In genomic region chr9:113369583-113370140, GRCh38 we compare ENCODE assay signal across 25 cellular contexts. TPM values are rescaled to one million over a fixed set of nuclear protein-coding genes. Genes with fewer than 3 reads are reported as not detected.
"Had no signal": no experiment of that assay in that cellular context is flagged by ENCODE, and none has a peak within 500 bp of the region (broad histone marks: within the 10 kb centered on the region; RNA-seq: fewer than 3 reads in every experiment).

No MANE protein-coding gene starts in this region.

- H3K4me1 ChIP-seq: foreskin keratinocyte had no signal

- H3K4me1 Mint-ChIP-seq: brain, neural crest cell had no signal

- H3K36me3 Mint-ChIP-seq: mesothelial cell of epicardium, naive B cell had no signal

- H3K27ac Mint-ChIP-seq: activated CD8-positive, alpha-beta T cell treated with anti-CD3 and anti-CD28 coated beads for 36 hours; activated naive CD8-positive, alpha-beta T cell treated with anti-CD3 and anti-CD28 coated beads, Interleukin-2, amount 10 ng/mL, durations not matched to agents 7 days and 5 days; activated T-helper 17 cell treated with anti-CD3 and anti-CD28 coated beads, Interleukin-2, amount 50 U/mL, for 72 hours; brain; mesothelial cell of epicardium; naive B cell had no signal

- H3K4me3 Mint-ChIP-seq: activated CD8-positive, alpha-beta T cell treated with anti-CD3 and anti-CD28 coated beads for 36 hours; activated naive CD8-positive, alpha-beta T cell treated with anti-CD3 and anti-CD28 coated beads, Interleukin-2, amount 10 ng/mL, durations not matched to agents 7 days and 5 days; activated T-helper 17 cell treated with anti-CD3 and anti-CD28 coated beads, Interleukin-2, amount 50 U/mL, for 72 hours; brain; mesothelial cell of epicardium; naive B cell; neural crest cell had no signal

- ATAC-seq: activated CD8-positive, alpha-beta T cell treated with anti-CD3 and anti-CD28 coated beads for 36 hours; activated T-helper 17 cell treated with anti-CD3 and anti-CD28 coated beads, Interleukin-2, amount 50 U/mL, for 72 hours; foreskin keratinocyte had no signal

- H3K4me3 ChIP-seq: colonic mucosa, lung, tibial artery had no signal

- H3K9me3 Mint-ChIP-seq: activated CD8-positive, alpha-beta T cell treated with anti-CD3 and anti-CD28 coated beads for 36 hours; activated naive CD8-positive, alpha-beta T cell treated with anti-CD3 and anti-CD28 coated beads, Interleukin-2, amount 10 ng/mL, durations not matched to agents 7 days and 5 days; activated T-helper 17 cell treated with anti-CD3 and anti-CD28 coated beads, Interleukin-2, amount 50 U/mL, for 72 hours; brain; mesothelial cell of epicardium; naive B cell; neural crest cell had no signal

- DNase-seq: activated CD4-positive, alpha-beta T cell treated with anti-CD3 and anti-CD28 coated beads for 48 hours; activated CD4-positive, CD25-positive, alpha-beta regulatory T cell; activated CD8-positive, alpha-beta T cell treated with anti-CD3 and anti-CD28 coated beads for 36 hours; activated naive CD4-positive, alpha-beta T cell treated with Interleukin-2 at 50 U/mL for 16 hours; activated naive CD8-positive, alpha-beta T cell treated with anti-CD3 and anti-CD28 coated beads, Interleukin-2, amount 10 ng/mL, durations not matched to agents 7 days and 5 days; activated T-cell treated with anti-CD3 and anti-CD28 coated beads, Interleukin-2, amount 50 U/mL, for 1 hour; central memory CD4-positive, alpha-beta T cell; colonic mucosa; foreskin keratinocyte; head of caudate nucleus; kidney; naive B cell; stimulated activated CD4-positive, alpha-beta T cell treated with anti-CD3 and anti-CD28 coated beads, Interleukin-12 subunit alpha, Interleukin-12 subunit beta, amount 100 ng/mL, for 4 hours; stimulated activated CD4-positive, alpha-beta T cell treated with anti-CD3 and anti-CD28 coated beads, Interleukin-1b, Interleukin-23, amount 100 ng/mL, for 48 hours; stimulated activated naive CD4-positive, alpha-beta T cell treated with Interleukin-2 at 50 U/mL for 16 hours; T-helper 1 cell; T-helper 9 cell; tibial artery had no signal

- H3K27me3 Mint-ChIP-seq: activated CD8-positive, alpha-beta T cell treated with anti-CD3 and anti-CD28 coated beads for 36 hours; activated naive CD8-positive, alpha-beta T cell treated with anti-CD3 and anti-CD28 coated beads, Interleukin-2, amount 10 ng/mL, durations not matched to agents 7 days and 5 days; activated T-helper 17 cell treated with anti-CD3 and anti-CD28 coated beads, Interleukin-2, amount 50 U/mL, for 72 hours; naive B cell had no signal

- H3K27ac ChIP-seq: colonic mucosa, foreskin keratinocyte, tibial artery had no signal

- H3K27me3 ChIP-seq: colonic mucosa, foreskin keratinocyte, tibial artery had no signal

- H3K9me3 ChIP-seq: colonic mucosa, tibial artery had no signal

RNA-seq across cellular contexts. Expression of gene BSPRY, which starts 20.3 kb away (rescaled TPM):
- total RNA-seq: fibroblast of lung, neural crest cell, osteoblast had no signal
